Comparison of ENCODE assay signal across 8 cellular contexts in genomic region chr12:57489157-57489641, GRCh38. TPM values are rescaled to one million over a fixed set of nuclear protein-coding genes. Genes with fewer than 3 reads are reported as not detected.
A peak's percentile ranks its signal among the peaks of the same experiment; 100 is the strongest.
DNase-seq lines count a peak whose midpoint lies in the region; ATAC-seq and TF ChIP-seq lines count a peak whose summit lies in the region.

No MANE protein-coding gene starts in this region.

- intact Hi-C loops in esophagus muscularis mucosa (cut with DNase I) = no loop called here

- peak overlapping the region; percentile 97 for H3K4me3 Mint-ChIP-seq in progenitor cell of endocrine pancreas (ENCODE audit: low read depth)

- H3K9me3 ChIP-seq in RWPE2 (ENCODE audit: severe bottlenecking) (no peaks in the 10 kb centered on the region), esophagus muscularis mucosa (no peaks in the 10 kb centered on the region)

- no peaks in the 10 kb centered on the region for H3K27me3 Mint-ChIP-seq in progenitor cell of endocrine pancreas

- H3K4me1 ChIP-seq in RWPE2 (ENCODE audit: insufficient read depth, poor library complexity, severe bottlenecking) (peaks cover 5% of the 10 kb centered on the region), esophagus muscularis mucosa (peaks cover 15 to 20% (median 17%) of the 10 kb centered on the region in 4 donors)

- H3K4me3 ChIP-seq in GM12875 (ENCODE audit: low read depth, low read length) (peak overlapping the region; percentile 95), RWPE2 (ENCODE audit: severe bottlenecking) (peak overlapping the region; percentile 87), esophagus muscularis mucosa (peak overlapping the region; percentile 71 to 96 (median 92))

- H3K27me3 ChIP-seq in RWPE2 (ENCODE audit: insufficient read depth, poor library complexity, severe bottlenecking) (no peaks in the 10 kb centered on the region), esophagus muscularis mucosa (no peaks in the 10 kb centered on the region)

- no peak overlapping the region for H3K27ac ChIP-seq in RWPE2 (ENCODE audit: poor library complexity, severe bottlenecking)
- H3K27ac ChIP-seq in esophagus muscularis mucosa (replicated peaks in 1 of 4) = peak overlapping the region in 2 of 4 donors; percentile 79 to 86

- peaks cover 12% of the 10 kb centered on the region for H3K4me1 Mint-ChIP-seq in progenitor cell of endocrine pancreas (ENCODE audit: low read depth)

- DNase-seq in RWPE2 (ENCODE audit: low spot score) (no peak), esophagus muscularis mucosa (ENCODE audit: extremely low spot score) (no peak), progenitor cell of endocrine pancreas (ENCODE audit: low spot score, unreplicated experiment) (no peak), midbrain (lab: John Stamatoyannopoulos, UW) (no peak), NCI-H446 (lab: John Stamatoyannopoulos, UW) (no peak), C1 segment of cervical spinal cord (lab: John Stamatoyannopoulos, UW) (no peak)

- ATAC-seq in RWPE2 (ENCODE audit: low read depth) = no peak
- no peak for ATAC-seq in HG03108 (IDR thresholded peaks at IDR 0.05; ENCODE audit: unreplicated experiment)

- TF ChIP-seq EP300 in esophagus muscularis mucosa (IDR thresholded peaks at IDR 0.05) = no peak

- H3K36me3 ChIP-seq in RWPE2 (ENCODE audit: low read depth) = peaks cover 52% of the 10 kb centered on the region
- H3K36me3 ChIP-seq in esophagus muscularis mucosa = peaks cover 28 to 45% (median 41%) of the 10 kb centered on the region in 4 donors

- peaks cover 19% of the 10 kb centered on the region for H3K36me3 Mint-ChIP-seq in progenitor cell of endocrine pancreas (ENCODE audit: insufficient read depth)

- H3K27ac Mint-ChIP-seq in progenitor cell of endocrine pancreas = peak overlapping the region; percentile 95

- H3K9me3 Mint-ChIP-seq in progenitor cell of endocrine pancreas (ENCODE audit: low read depth) = peaks cover 2% of the 10 kb centered on the region

- TF ChIP-seq CTCF in GM12875 (IDR thresholded peaks at IDR 0.05; ENCODE audit: borderline replicate concordance, insufficient read depth, low read depth, low read length) (no peak), RWPE2 (IDR thresholded peaks at IDR 0.05; ENCODE audit: poor library complexity, severe bottlenecking) (no peak), esophagus muscularis mucosa (IDR thresholded peaks at IDR 0.05) (no peak), progenitor cell of endocrine pancreas (IDR thresholded peaks at IDR 0.05; ENCODE audit: unreplicated experiment) (no peak)

- 83% methylated on average over 3 of the region's 5 CpGs for WGBS in esophagus muscularis mucosa

- no peak for TF ChIP-seq POLR2A in esophagus muscularis mucosa (IDR thresholded peaks at IDR 0.05; ENCODE audit: low read depth)

RNA-seq across cellular contexts. Expression of gene MARS1, which starts 1.3 kb away (rescaled TPM):
- 10 to 100 TPM; 53.2 to 81.0 (median 62.7) TPM for total RNA-seq in esophagus muscularis mucosa
- total RNA-seq in progenitor cell of endocrine pancreas = 290 and 318 TPM in 2 replicates

RNA-seq across cellular contexts. Expression of gene ARHGAP9, which starts 9.5 kb away (rescaled TPM):
- total RNA-seq in esophagus muscularis mucosa (10 to 100 TPM in 2 of 4 donors, 1 to 10 TPM in 2; 6.0 to 12.9 (median 8.8) TPM), progenitor cell of endocrine pancreas (2.6 and 2.8 TPM in 2 replicates)

RNA-seq across cellular contexts. Expression of gene GLI1, which starts 29.6 kb away (rescaled TPM):
- total RNA-seq in esophagus muscularis mucosa (under 1 TPM in 3 of 4 donors, not detected in 1; 0.17 to 0.98 (median 0.84) TPM), progenitor cell of endocrine pancreas (0.89 and 0.91 TPM in 2 replicates)

RNA-seq across cellular contexts. Expression of gene DDIT3, which starts 31.1 kb away (rescaled TPM):
- 10 to 100 TPM; 14.4 to 43.9 (median 24.4) TPM for total RNA-seq in esophagus muscularis mucosa
- total RNA-seq in progenitor cell of endocrine pancreas = 15.7 and 18.5 TPM in 2 replicates

RNA-seq across cellular contexts. Expression of gene MBD6, which starts 33.4 kb away (rescaled TPM):
- total RNA-seq in esophagus muscularis mucosa = 10 to 100 TPM; 13.8 to 19.9 (median 16.9) TPM
- total RNA-seq in progenitor cell of endocrine pancreas = 158 and 159 TPM in 2 replicates
